Comparison of ENCODE assay signal across 20 cellular contexts in the genomic region with DNA sequence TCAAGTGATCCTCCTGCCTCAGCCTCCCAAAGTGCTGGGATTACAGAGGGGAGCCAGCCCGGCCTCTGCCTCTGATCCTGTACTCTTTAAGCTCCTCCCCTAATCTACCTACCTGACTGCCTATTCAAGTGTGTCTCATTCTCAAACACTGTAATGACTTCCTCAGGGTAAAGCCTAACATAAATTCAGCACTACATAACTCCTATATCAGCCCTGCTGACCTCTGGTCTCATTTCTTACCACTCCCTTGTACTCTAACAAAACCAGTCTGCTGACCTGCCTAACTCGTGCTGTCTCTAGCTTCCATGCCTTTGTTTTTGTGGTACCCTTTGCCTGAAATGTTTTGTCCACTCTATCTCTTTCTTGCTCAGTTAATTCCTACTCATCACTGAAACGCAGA. TPM values are rescaled to one million over a fixed set of nuclear protein-coding genes. Genes with fewer than 3 reads are reported as not detected.
DNase-seq lines count a peak whose midpoint lies in the region; ATAC-seq, FAIRE-seq and TF ChIP-seq lines count a peak whose summit lies in the region.
"Had no signal": no experiment of that assay in that cellular context is flagged by ENCODE, and none has a peak within 500 bp of the region (broad histone marks: within the 10 kb centered on the region; RNA-seq: fewer than 3 reads in every experiment).

No MANE protein-coding gene starts in this region.

- FAIRE-seq in small intestine (lab: Jason Lieb, UNC) = no peak
- FAIRE-seq: GM12892, GM18507, H54 had no signal

- H3K27ac ChIP-seq in PC-3 (ENCODE audit: low read length) (no peak overlapping the region), small intestine (ENCODE audit: low read depth in 1 of 2, low read length in 1 of 2) (no peak overlapping the region), ascending aorta (no peak overlapping the region), upper lobe of left lung (no peak overlapping the region)
- H3K27ac ChIP-seq: BLaER1 treated with 17β-estradiol and CSF1 and Interleukin-3, amounts not matched to agents 10 nM and 100 nM had no signal

- no peaks in the 10 kb centered on the region for H3K9me2 ChIP-seq in PC-3 (replicated peaks; ENCODE audit: low read length)

- intact Hi-C loops in Caco-2 (cut with micrococcal nuclease; ENCODE audit: unreplicated experiment) = no loop called here
- intact Hi-C loops in PC-3 (cut with micrococcal nuclease) = no loop called here
- intact Hi-C loops in left colon (cut with DNase I, micrococcal nuclease) = no loop called here
- intact Hi-C loops in ascending aorta (cut with DNase I) = no loop called here

- ATAC-seq in PC-3 = peak; percentile 5; the same call in 1 of the 2 replicates
- peak; percentile 82 for ATAC-seq in left colon
- ATAC-seq in upper lobe of left lung (ENCODE audit: low FRiP score in 2 of 2) = no peak
- ATAC-seq: CD8-positive, alpha-beta T cell; GM23338 had no signal

- H3K36me3 Mint-ChIP-seq in Caco-2 (ENCODE audit: insufficient read depth, unreplicated experiment) = no peaks in the 10 kb centered on the region
- H3K36me3 Mint-ChIP-seq: CD8-positive, alpha-beta T cell had no signal

- peak overlapping the region; percentile 23; the same call in 1 of the 2 replicates for H3K4me2 ChIP-seq in PC-3 (ENCODE audit: low read length)
- H3K4me2 ChIP-seq: BLaER1 treated with 17β-estradiol and CSF1 and Interleukin-3, amounts not matched to agents 10 nM and 100 nM; GM23338 had no signal

- H3F3A ChIP-seq in PC-3 (ENCODE audit: low read length, unreplicated experiment) = peaks cover 9% of the 10 kb centered on the region

- TF ChIP-seq EP300 in upper lobe of left lung (IDR thresholded peaks at IDR 0.05) = no peak

- POLR2A ChIA-PET in Caco-2 (lab: Charles Lee) (no interaction called here), PC-3 (lab: Charles Lee; ENCODE audit: unreplicated experiment) (no interaction called here)

- H3K4me1 Mint-ChIP-seq in Caco-2 (ENCODE audit: low read depth, unreplicated experiment) = peaks cover 8% of the 10 kb centered on the region

- peaks cover 4% of the 10 kb centered on the region for H4K20me1 ChIP-seq in PC-3 (ENCODE audit: low read length)
- H4K20me1 ChIP-seq: BLaER1 treated with 17β-estradiol and CSF1 and Interleukin-3, amounts not matched to agents 10 nM and 100 nM had no signal

- no peak overlapping the region for H2AFZ ChIP-seq in PC-3 (ENCODE audit: low read length)
- H2AFZ ChIP-seq: GM23338 had no signal

- no peaks in the 10 kb centered on the region; the same call in 1 of the 2 replicates for H3K36me3 ChIP-seq in Caco-2 (ENCODE audit: control insufficient read depth, insufficient read depth, low read length)
- H3K36me3 ChIP-seq in PC-3 (ENCODE audit: low read depth, low read length) = no peaks in the 10 kb centered on the region
- H3K36me3 ChIP-seq in small intestine (ENCODE audit: control insufficient read depth in 2 of 2, insufficient read depth in 2 of 2, low read length in 2 of 2) = no peaks in the 10 kb centered on the region
- H3K36me3 ChIP-seq in ascending aorta = no peaks in the 10 kb centered on the region
- no peaks in the 10 kb centered on the region for H3K36me3 ChIP-seq in upper lobe of left lung
- H3K36me3 ChIP-seq: BLaER1 treated with 17β-estradiol and CSF1 and Interleukin-3, amounts not matched to agents 10 nM and 100 nM had no signal

- CTCF ChIA-PET in Caco-2 (lab: Charles Lee) (no interaction called here), PC-3 (lab: Charles Lee) (no interaction called here)

- H3K9me3 Mint-ChIP-seq in Caco-2 (ENCODE audit: unreplicated experiment) = no peaks in the 10 kb centered on the region
- H3K9me3 Mint-ChIP-seq: CD8-positive, alpha-beta T cell; GM23338 had no signal

- BruUV-seq in Caco-2 (replicated peaks; lab: Mats Ljungman, UMichigan) (no TSS peak), PC-3 (replicated peaks; lab: Mats Ljungman, UMichigan) (no TSS peak)

- peak overlapping the region; percentile 8 for H3K4me3 Mint-ChIP-seq in Caco-2 (ENCODE audit: unreplicated experiment)
- H3K4me3 Mint-ChIP-seq: B cell; CD8-positive, alpha-beta T cell; GM23338 had no signal

- peaks cover 80% of the 10 kb centered on the region for H3K79me2 ChIP-seq in PC-3 (ENCODE audit: low read length)

- H3K27me3 ChIP-seq in Caco-2 (replicated peaks; ENCODE audit: control insufficient read depth, insufficient read depth, low read length) (no peaks in the 10 kb centered on the region), PC-3 (ENCODE audit: low read length) (no peaks in the 10 kb centered on the region), small intestine (ENCODE audit: control insufficient read depth in 2 of 2, insufficient read depth in 2 of 2, low read length in 2 of 2) (no peaks in the 10 kb centered on the region), ascending aorta (no peaks in the 10 kb centered on the region), upper lobe of left lung (no peaks in the 10 kb centered on the region)
- H3K27me3 ChIP-seq: BLaER1 treated with 17β-estradiol and CSF1 and Interleukin-3, amounts not matched to agents 10 nM and 100 nM had no signal

- H3K9me3 ChIP-seq in Caco-2 = no peaks in the 10 kb centered on the region
- H3K9me3 ChIP-seq in PC-3 (ENCODE audit: low read length) = no peaks in the 10 kb centered on the region
- H3K9me3 ChIP-seq in small intestine (ENCODE audit: control insufficient read depth, low read depth) = no peaks in the 10 kb centered on the region
- H3K9me3 ChIP-seq in ascending aorta = no peaks in the 10 kb centered on the region
- H3K9me3 ChIP-seq in upper lobe of left lung = no peaks in the 10 kb centered on the region
- H3K9me3 ChIP-seq: BLaER1 treated with 17β-estradiol and CSF1 and Interleukin-3, amounts not matched to agents 10 nM and 100 nM had no signal

- no peaks in the 10 kb centered on the region for H3K27me3 Mint-ChIP-seq in Caco-2 (ENCODE audit: insufficient read depth, unreplicated experiment)

- no peak overlapping the region for H3K4me3 ChIP-seq in Caco-2 (ENCODE audit: low read depth, low read length)
- no peak overlapping the region for H3K4me3 ChIP-seq in PC-3 (ENCODE audit: low read length)
- H3K4me3 ChIP-seq in small intestine (ENCODE audit: low read depth in 1 of 2, low read length in 2 of 2) = no peak overlapping the region
- H3K4me3 ChIP-seq in ascending aorta = no peak overlapping the region
- no peak overlapping the region for H3K4me3 ChIP-seq in upper lobe of left lung
- H3K4me3 ChIP-seq: BLaER1 treated with 17β-estradiol and CSF1 and Interleukin-3, amounts not matched to agents 10 nM and 100 nM; GM23338 had no signal

- 60 to 82% (median 68%) methylated on average over 3 of the region's 3 CpGs for WGBS in small intestine, 3 donors
- 74 to 92% methylated on average over 3 of the region's 3 CpGs for WGBS in upper lobe of left lung, 2 donors

- DNase-seq in Caco-2 = peak in 1 of 2 experiments; percentile 30
- DNase-seq in PC-3 = peak; percentile 70
- no peak for DNase-seq in left colon
- DNase-seq in small intestine = peak; percentile 50
- no peak for DNase-seq in middle frontal gyrus (ENCODE audit: extremely low spot score, low spot score)
- DNase-seq in ascending aorta (ENCODE audit: low spot score in 2 of 2) = no peak
- DNase-seq in activated effector memory CD4-positive, alpha-beta T cell treated with anti-CD3 and anti-CD28 coated beads, Interleukin-2, amount 50 U/mL, for 16 hours = no peak
- DNase-seq in upper lobe of left lung = no peak
- DNase-seq: 8988T; CD8-positive, alpha-beta T cell; DMS 273 treated with DMSO at 0.1 percent for 48 hours; DMS79; GDM1; HCEC 1CT had no signal

- TF ChIP-seq POLR2A in upper lobe of left lung (IDR thresholded peaks at IDR 0.05) = no peak

- TF ChIP-seq CTCF in Caco-2 (IDR thresholded peaks at IDR 0.05; ENCODE audit: insufficient read depth in 1 of 2, low read depth in 1 of 2, low read length in 1 of 2, severe bottlenecking in 1 of 2, unreplicated experiment in 1 of 2) = no peak
- TF ChIP-seq CTCF in PC-3 (conservative IDR thresholded peaks at IDR 0.05; ENCODE audit: low read depth, low read length) = no peak
- TF ChIP-seq CTCF in ascending aorta (IDR thresholded peaks at IDR 0.05) = no peak
- no peak for TF ChIP-seq CTCF in upper lobe of left lung (IDR thresholded peaks at IDR 0.05)

- no peak overlapping the region for H3K9ac ChIP-seq in PC-3 (ENCODE audit: low read length)
- H3K9ac ChIP-seq: BLaER1 treated with 17β-estradiol and CSF1 and Interleukin-3, amounts not matched to agents 10 nM and 100 nM had no signal

- H3K4me1 ChIP-seq in Caco-2 = peaks cover 46% of the 10 kb centered on the region
- H3K4me1 ChIP-seq in PC-3 (ENCODE audit: insufficient read depth, low read length) = peaks cover 45% of the 10 kb centered on the region
- H3K4me1 ChIP-seq in small intestine (ENCODE audit: control insufficient read depth in 2 of 2, insufficient read depth in 1 of 2, low read depth in 1 of 2, low read length in 1 of 2) = no peaks in the 10 kb centered on the region
- peaks cover 0 to 14% of the 10 kb centered on the region in 2 donors for H3K4me1 ChIP-seq in ascending aorta
- H3K4me1 ChIP-seq in upper lobe of left lung = peaks cover 0 to 7% (median 3%) of the 10 kb centered on the region in 4 donors

- H3K27ac Mint-ChIP-seq in Caco-2 (ENCODE audit: unreplicated experiment) = peak overlapping the region; percentile 81
- H3K27ac Mint-ChIP-seq: B cell; CD8-positive, alpha-beta T cell; GM23338 had no signal

RNA-seq across cellular contexts. Expression of a gene that starts 23.2 kb away (rescaled TPM):
- total RNA-seq in Caco-2 (2022) (3.0 and 3.4 TPM in 2 replicates), PC-3 (2014; rRNA removed) (1.0 and 2.1 TPM in 2 replicates), left colon (1 to 10 TPM in 1 of 2 donors, under 1 TPM in 1; 0.67 to 2.7 TPM), ascending aorta (11.7 TPM), upper lobe of left lung (10 to 100 TPM in 3 of 6 donors, 1 to 10 TPM in 3; 6.3 to 28.7 (median 9.5) TPM)
- 1 to 10 TPM in 1 of 3 donors, under 1 TPM in 1, not detected in 1; 0.54 to 3.5 TPM for polyA plus RNA-seq in small intestine
- total RNA-seq: B cell; CD8-positive, alpha-beta T cell had no signal

Comparison
In these comparisons a context has a peak if more than half of its experiments do, and no peak if none do; other contexts are left out.
1. DNase-seq: peak in PC-3 (single experiment) and small intestine (single experiment); none in left colon (0 of 2), middle frontal gyrus (single experiment), ascending aorta (0 of 2), activated effector memory CD4-positive, alpha-beta T cell treated with anti-CD3 and anti-CD28 coated beads, Interleukin-2, amount 50 U/mL, for 16 hours (single experiment) and upper lobe of left lung (0 of 2).
2. ATAC-seq: peak in PC-3 (single experiment) and left colon (single experiment); none in upper lobe of left lung (0 of 2).